ENCODE assay signal across 1 cellular context in the genomic region with DNA sequence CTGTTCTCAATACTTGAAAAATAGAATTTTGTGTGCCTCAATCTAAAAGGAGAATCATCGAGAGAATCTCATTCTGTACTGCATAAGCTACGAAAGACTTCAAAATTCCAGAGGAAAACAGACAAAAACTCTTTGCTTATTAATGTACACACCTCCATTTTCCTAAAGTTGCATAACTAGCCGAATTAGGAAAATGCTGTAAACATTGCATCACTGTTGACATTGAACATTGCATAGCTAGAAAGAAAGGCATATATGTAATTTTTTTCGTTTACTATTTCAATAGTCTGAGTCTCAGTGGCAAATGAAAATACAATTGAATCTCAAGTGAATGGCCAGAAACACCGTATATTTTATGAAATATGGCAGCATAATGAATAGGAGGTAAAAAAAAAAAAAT.
TF ChIP-seq lines count a peak whose summit lies in the region.

No MANE protein-coding gene starts in this region.

TF ChIP-seq in K562, 482 proteins besides CTCF, POLR2A, EP300 and RAD21 (continued from another document):
- TF ChIP-seq XRCC5 (IDR thresholded peaks at IDR 0.05; ENCODE audit: low read depth, low read length) (no peak), MTA2 (IDR thresholded peaks at IDR 0.05; ENCODE audit: low read depth) (no peak), EHMT2 (IDR thresholded peaks at IDR 0.05) (no peak), CEBPG (CRISPR knock-in tag; IDR thresholded peaks at IDR 0.05) (no peak), CEBPG (tag; conservative IDR thresholded peaks at IDR 0.05 in 1 of 2, IDR thresholded peaks at IDR 0.05 in 1 of 2) (peak; percentile 48 to 70; a peak in 3 of 4 replicates), ZNF699 (CRISPR knock-in tag; IDR thresholded peaks at IDR 0.05; ENCODE audit: insufficient replicate concordance) (no peak), ARID1B (IDR thresholded peaks at IDR 0.05) (no peak)
- TF ChIP-seq, protein P1, sequence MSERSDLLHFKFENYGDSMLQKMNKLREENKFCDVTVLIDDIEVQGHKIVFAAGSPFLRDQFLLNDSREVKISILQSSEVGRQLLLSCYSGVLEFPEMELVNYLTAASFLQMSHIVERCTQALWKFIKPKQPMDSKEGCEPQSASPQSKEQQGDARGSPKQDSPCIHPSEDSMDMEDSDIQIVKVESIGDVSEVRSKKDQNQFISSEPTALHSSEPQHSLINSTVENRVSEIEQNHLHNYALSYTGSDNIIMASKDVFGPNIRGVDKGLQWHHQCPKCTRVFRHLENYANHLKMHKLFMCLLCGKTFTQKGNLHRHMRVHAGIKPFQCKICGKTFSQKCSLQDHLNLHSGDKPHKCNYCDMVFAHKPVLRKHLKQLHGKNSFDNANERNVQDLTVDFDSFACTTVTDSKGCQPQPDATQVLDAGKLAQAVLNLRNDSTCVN (CRISPR knock-in tag; IDR thresholded peaks at IDR 0.05): no peak
- TF ChIP-seq, protein P2, sequence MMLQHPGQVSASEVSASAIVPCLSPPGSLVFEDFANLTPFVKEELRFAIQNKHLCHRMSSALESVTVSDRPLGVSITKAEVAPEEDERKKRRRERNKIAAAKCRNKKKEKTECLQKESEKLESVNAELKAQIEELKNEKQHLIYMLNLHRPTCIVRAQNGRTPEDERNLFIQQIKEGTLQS (IDR thresholded peaks at IDR 0.05): 0 out of 2 replicates have a peak, but pooled peaks have one; percentile 13
- TF ChIP-seq, protein P2 (CRISPR knock-in tag; conservative IDR thresholded peaks at IDR 0.05): no peak
- TF ChIP-seq, protein P3, sequence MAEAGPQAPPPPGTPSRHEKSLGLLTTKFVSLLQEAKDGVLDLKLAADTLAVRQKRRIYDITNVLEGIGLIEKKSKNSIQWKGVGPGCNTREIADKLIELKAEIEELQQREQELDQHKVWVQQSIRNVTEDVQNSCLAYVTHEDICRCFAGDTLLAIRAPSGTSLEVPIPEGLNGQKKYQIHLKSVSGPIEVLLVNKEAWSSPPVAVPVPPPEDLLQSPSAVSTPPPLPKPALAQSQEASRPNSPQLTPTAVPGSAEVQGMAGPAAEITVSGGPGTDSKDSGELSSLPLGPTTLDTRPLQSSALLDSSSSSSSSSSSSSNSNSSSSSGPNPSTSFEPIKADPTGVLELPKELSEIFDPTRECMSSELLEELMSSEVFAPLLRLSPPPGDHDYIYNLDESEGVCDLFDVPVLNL (CRISPR knock-in tag; IDR thresholded peaks at IDR 0.05; ENCODE audit: low read depth): no peak
